Comparison of ENCODE assay signal across 28 cellular contexts in the genomic region with DNA sequence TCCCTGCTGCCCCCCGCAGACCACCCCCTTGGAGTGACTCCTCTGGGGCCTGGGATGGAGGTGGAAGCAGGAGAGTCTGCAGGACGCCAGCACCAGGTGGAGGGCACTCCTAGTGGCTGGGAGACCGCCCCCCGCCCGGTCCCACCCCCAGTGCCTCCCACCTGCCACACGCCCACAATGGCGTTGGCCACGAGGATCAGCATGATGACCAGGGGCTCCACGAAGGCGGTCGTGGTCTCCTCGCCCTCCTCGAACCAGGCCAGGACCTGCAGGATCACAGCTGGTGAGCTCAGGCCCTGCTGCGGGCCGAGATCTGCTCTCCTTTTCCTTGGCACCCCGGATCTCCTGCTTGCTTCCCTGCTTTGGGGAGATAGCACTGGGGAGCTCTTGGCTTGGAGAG. TPM values are rescaled to one million over a fixed set of nuclear protein-coding genes. Genes with fewer than 3 reads are reported as not detected.
"Had no signal": no experiment of that assay in that cellular context is flagged by ENCODE, and none has a peak within 500 bp of the region (broad histone marks: within the 10 kb centered on the region; RNA-seq: fewer than 3 reads in every experiment).

No MANE protein-coding gene starts in this region.

- H3K4me2 ChIP-seq: hepatocyte, neural progenitor cell, smooth muscle cell had no signal

- H3K27ac ChIP-seq: heart right ventricle, hepatocyte, left lung, neural progenitor cell, ovary, right atrium auricular region, right lobe of liver, stomach, testis, thyroid gland, transverse colon, upper lobe of left lung had no signal

- DNase-seq: heart right ventricle; left colon; left lung; mesendoderm; naive B cell; natural killer cell; nephron progenitor cell; ovary; right lobe of liver; stimulated activated CD4-positive, alpha-beta T cell treated with anti-CD3 and anti-CD28 coated beads, Interleukin-1b, Interleukin-23, amount 100 ng/mL, for 48 hours; stimulated activated CD4-positive, alpha-beta T cell treated with anti-CD3 and anti-CD28 coated beads, Interleukin-2, amount 100 ng/mL, for 48 hours; stimulated activated CD4-positive, alpha-beta T cell treated with anti-CD3 and anti-CD28 coated beads, Interleukin-4, amount 100 ng/mL, for 4 hours; stimulated activated CD8-positive, alpha-beta memory T cell treated with anti-CD3 and anti-CD28 coated beads, Interleukin-4, amount 100 ng/mL, for 48 hours; stimulated activated naive CD8-positive, alpha-beta T cell treated with anti-CD3 and anti-CD28 coated beads, Interleukin-15, Interleukin-2, amounts not matched to agents 100 U/mL and 50 U/mL, for 24 hours; stomach; testis; thyroid gland; transverse colon; upper lobe of left lung had no signal

- H3K9me3 ChIP-seq: heart right ventricle, left lung, ovary, right atrium auricular region, right lobe of liver, stomach, testis, thyroid gland, transverse colon, upper lobe of left lung had no signal

- H2AFZ ChIP-seq: hepatocyte, neural progenitor cell had no signal

- H3K4me1 ChIP-seq: right lobe of liver, thyroid gland had no signal

- ATAC-seq: heart right ventricle; left colon; left lung; natural killer cell; stimulated activated memory B cell treated with anti-CD40 and anti-IgM and Interleukin-4, amounts not matched to agents 10 μg/mL and 1 μg/mL and 100 μg/mL, for 72 hours; stimulated activated naive CD8-positive, alpha-beta T cell treated with anti-CD3 and anti-CD28 coated beads, Interleukin-15, Interleukin-2, amounts not matched to agents 100 U/mL and 50 U/mL, for 24 hours had no signal

- FAIRE-seq: keratinocyte had no signal

- H3K79me2 ChIP-seq: hepatocyte had no signal

- H3K27me3 ChIP-seq: heart right ventricle, hepatocyte, left lung, neural progenitor cell, ovary, right atrium auricular region, right lobe of liver, stomach, testis, thyroid gland, transverse colon, upper lobe of left lung had no signal

- H3K9ac ChIP-seq: neural progenitor cell had no signal

- H3K4me3 ChIP-seq: heart right ventricle, hepatocyte, left lung, lung, neural progenitor cell, ovary, right atrium auricular region, right lobe of liver, smooth muscle cell, stomach, testis, thyroid gland, transverse colon, upper lobe of left lung had no signal

- H3K36me3 ChIP-seq: neural progenitor cell, ovary, right atrium auricular region, right lobe of liver, thyroid gland had no signal

RNA-seq across cellular contexts. Expression of gene P2RX1, which starts 35.2 kb away (rescaled TPM):
- total RNA-seq: pulmonary artery endothelial cell, renal cortical epithelial cell had no signal
- polyA plus RNA-seq: keratinocyte had no signal
